Comparison of ENCODE assay signal across 8 cellular contexts in the genomic region with DNA sequence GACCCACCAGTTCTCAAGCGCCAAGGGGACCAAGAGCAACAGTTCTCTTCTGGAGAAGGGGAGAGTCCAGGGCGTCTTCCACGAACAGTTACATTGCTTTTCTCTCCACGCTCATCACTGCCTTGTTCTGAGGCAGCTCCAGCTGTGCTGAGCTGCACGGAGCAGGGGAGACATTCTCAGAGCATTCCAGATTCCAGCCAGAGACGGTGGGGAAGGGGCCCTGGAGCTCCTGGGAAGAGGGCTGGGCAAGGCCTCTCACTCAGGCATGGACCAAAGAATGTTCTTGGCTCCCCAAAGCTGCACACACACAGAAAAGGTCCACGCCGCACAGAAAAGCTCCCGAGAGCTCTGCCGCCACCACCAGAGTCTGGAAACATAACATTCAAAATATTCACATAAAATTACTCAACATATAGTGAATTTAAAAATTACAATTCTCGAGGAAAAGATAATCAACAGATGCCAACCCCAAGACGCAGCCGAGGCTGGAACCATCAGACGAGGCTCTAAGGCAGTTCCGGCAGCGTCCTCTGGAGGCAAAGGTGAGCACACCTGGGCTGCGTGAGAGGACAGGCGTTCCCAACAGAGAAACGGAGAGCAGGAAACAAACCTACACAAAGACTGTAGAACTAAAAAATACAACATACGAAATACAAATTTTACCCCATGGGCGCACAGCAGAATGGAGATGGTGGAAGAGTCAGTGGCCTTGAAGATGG.
DNase-seq lines count a peak whose midpoint lies in the region; ATAC-seq and TF ChIP-seq lines count a peak whose summit lies in the region.

No MANE protein-coding gene starts in this region.

- DNase-seq in NCI-H2107 (lab: John Stamatoyannopoulos, UW) (peak; percentile 45), NCI-H2107 treated with DMSO at 0.1 percent for 48 hours (lab: John Stamatoyannopoulos, UW; ENCODE audit: unreplicated experiment) (no peak), LNCaP clone FGC (ENCODE audit: low read depth) (no peak), T47D (ENCODE audit: low read depth in 1 of 2, low spot score in 1 of 2) (peak; percentile 65 to 78)

- peak overlapping the region in 1 of 2 donors; percentile 16 for H3K9ac ChIP-seq in mucosa of rectum (ENCODE audit: low read depth in 1 of 2, low read length in 2 of 2)

- H3K4me3 ChIP-seq in LNCaP clone FGC (ENCODE audit: low read depth, low read length) (no peak overlapping the region), mucosa of rectum (ENCODE audit: low read length in 2 of 2) (peak overlapping the region; percentile 36 to 44)

- no peaks in the 10 kb centered on the region for H3K36me3 ChIP-seq in mucosa of rectum (ENCODE audit: control insufficient read depth in 2 of 2, insufficient read depth in 2 of 2, low read length in 2 of 2)

- TF ChIP-seq CTCF in LNCaP clone FGC (IDR thresholded peaks at IDR 0.05; ENCODE audit: control insufficient read depth, extremely low read depth, insufficient read depth) = peak; percentile 40

- in situ Hi-C loops in T47D (cut with HindIII; ENCODE audit: low pct_unique_long_range_greater_than_20kb, low sequenced_read_pairs) = no loop called here

- H3K9me3 ChIP-seq in mucosa of rectum (ENCODE audit: control insufficient read depth in 2 of 2, low read length in 2 of 2) = no peaks in the 10 kb centered on the region

- peaks cover 0 to 3% of the 10 kb centered on the region in 2 donors for H3K27me3 ChIP-seq in mucosa of rectum (ENCODE audit: control insufficient read depth in 2 of 2, insufficient read depth in 2 of 2, low read length in 2 of 2)

- no peak overlapping the region for H3K27ac ChIP-seq in mucosa of rectum (ENCODE audit: low read depth in 2 of 2, low read length in 2 of 2)

- peaks cover 0 to 11% of the 10 kb centered on the region in 2 donors for H3K4me1 ChIP-seq in mucosa of rectum (ENCODE audit: control insufficient read depth in 2 of 2, insufficient read depth in 2 of 2, low read length in 2 of 2)

- ATAC-seq in GM19397 (IDR thresholded peaks at IDR 0.05; ENCODE audit: unreplicated experiment) (no peak), GM19467 (IDR thresholded peaks at IDR 0.05; ENCODE audit: unreplicated experiment) (no peak), GM21717 (IDR thresholded peaks at IDR 0.05; ENCODE audit: unreplicated experiment) (no peak)

Comparison
In these comparisons a context has a peak if more than half of its experiments do, and no peak if none do; other contexts are left out.
1. DNase-seq: peak in NCI-H2107 (single experiment) and T47D (2 of 2); none in NCI-H2107 treated with DMSO at 0.1 percent for 48 hours (single experiment) and LNCaP clone FGC (single experiment).